Comparison of ENCODE assay signal across 24 cellular contexts in the genomic region with DNA sequence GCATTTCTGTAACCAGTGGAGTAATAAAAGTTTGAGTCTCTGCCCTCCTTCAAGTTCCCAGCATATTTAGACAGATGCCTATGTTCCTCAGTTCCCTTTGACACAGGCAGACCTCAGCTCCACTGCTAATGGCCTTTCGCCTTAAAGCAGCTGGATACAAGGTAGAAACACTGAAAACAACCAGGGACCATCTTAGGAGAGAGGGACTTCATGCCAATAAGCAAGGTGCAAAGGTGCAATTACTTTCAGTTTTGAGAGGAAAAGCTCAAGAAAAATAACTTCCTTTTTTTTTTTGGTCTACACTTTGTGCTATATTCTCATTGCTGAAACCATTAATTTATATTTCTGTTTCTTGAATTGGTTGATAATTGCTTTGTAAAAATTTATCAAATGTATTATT.
"Had no signal": no experiment of that assay in that cellular context is flagged by ENCODE, and none has a peak within 500 bp of the region (broad histone marks: within the 10 kb centered on the region; RNA-seq: fewer than 3 reads in every experiment).

No MANE protein-coding gene starts in this region.

- H3K27ac ChIP-seq: brain microvascular endothelial cell, coronary artery, dorsolateral prefrontal cortex, right lobe of liver, testis, transverse colon, WERI-Rb-1 had no signal

- H3K9me3 ChIP-seq: right lobe of liver, testis, transverse colon had no signal

- H3K4me1 ChIP-seq: right lobe of liver, testis, transverse colon had no signal

- ATAC-seq: left colon; right lobe of liver; stimulated activated naive CD8-positive, alpha-beta T cell treated with anti-CD3 and anti-CD28 coated beads, Interleukin-15, Interleukin-2, amounts not matched to agents 100 U/mL and 50 U/mL, for 24 hours had no signal

- H3K27me3 ChIP-seq: brain microvascular endothelial cell, dorsolateral prefrontal cortex, right lobe of liver, testis, transverse colon had no signal

- H3K36me3 ChIP-seq: brain microvascular endothelial cell, right lobe of liver, transverse colon, WERI-Rb-1 had no signal

- H3K4me3 ChIP-seq: coronary artery, dorsolateral prefrontal cortex, right lobe of liver, testis, transverse colon had no signal

- DNase-seq: activated CD4-positive, alpha-beta memory T cell treated with anti-CD3 and anti-CD28 coated beads for 36 hours; activated CD4-positive, alpha-beta T cell treated with anti-CD3 and anti-CD28 coated beads, Interleukin-2, amount 10 ng/mL, durations not matched to agents 24 days and 14 days; activated CD4-positive, CD25-positive, alpha-beta regulatory T cell treated with anti-CD3 and anti-CD28 coated beads, Interleukin-2, amount 50 U/mL, for 72 hours; activated CD8-positive, alpha-beta memory T cell treated with anti-CD3 and anti-CD28 coated beads, Interleukin-2, amount 50 U/mL, for 4 hours; activated effector memory CD4-positive, alpha-beta T cell treated with anti-CD3 and anti-CD28 coated beads, Interleukin-2, amount 50 U/mL, for 16 hours; activated naive CD4-positive, alpha-beta T cell treated with anti-CD3 and anti-CD28 coated beads, Interleukin-2, amount 10 ng/mL, durations not matched to agents 7 days and 5 days; activated T-cell treated with anti-CD3 and anti-CD28 coated beads, Interleukin-2, amount 50 U/mL, for 1 hour; amniotic stem cell; brain microvascular endothelial cell; dorsolateral prefrontal cortex; effector memory CD4-positive, alpha-beta T cell; hippocampal formation; immature natural killer cell; kidney; left colon; mammary epithelial cell; posterior cingulate gyrus; right lobe of liver; stimulated activated CD4-positive, alpha-beta T cell treated with anti-CD3 and anti-CD28 coated beads, Interleukin-2, amount 100 ng/mL, for 48 hours; stimulated activated naive CD8-positive, alpha-beta T cell treated with anti-CD3 and anti-CD28 coated beads, Interleukin-15, Interleukin-2, amounts not matched to agents 100 U/mL and 50 U/mL, for 24 hours; testis; transverse colon; WERI-Rb-1 had no signal
